Comparison of ENCODE assay signal across 11 cellular contexts in genomic region chr2:44233450-44234128, GRCh38. TPM values are rescaled to one million over a fixed set of nuclear protein-coding genes. Genes with fewer than 3 reads are reported as not detected.
DNase-seq lines count a peak whose midpoint lies in the region; ATAC-seq, FAIRE-seq and TF ChIP-seq lines count a peak whose summit lies in the region.
"Had no signal": no experiment of that assay in that cellular context is flagged by ENCODE, and none has a peak within 500 bp of the region (broad histone marks: within the 10 kb centered on the region; RNA-seq: fewer than 3 reads in every experiment).

No MANE protein-coding gene starts in this region.

- DNase-seq in A549 (ENCODE audit: low read depth in 1 of 2, low spot score in 1 of 2) (peak; percentile 81 to 83), H54 (ENCODE audit: insufficient read length, low spot score) (peak; percentile 36), RPMI7951 (ENCODE audit: low read depth) (peak; percentile 69), fibroblast of the aortic adventitia (ENCODE audit: low read depth) (peak; percentile 70), KBM-7 (no peak), kidney (no peak)
- DNase-seq in stimulated activated CD4-positive, alpha-beta T cell treated with anti-CD3 and anti-CD28 coated beads, Interleukin-4, amount 100 ng/mL, for 4 hours: no peak
- DNase-seq: activated naive CD4-positive, alpha-beta T cell treated with anti-CD3 and anti-CD28 coated beads for 36 hours; KG1; tibial artery had no signal

- no peaks in the 10 kb centered on the region for H3K36me3 ChIP-seq in kidney (ENCODE audit: control insufficient read depth in 1 of 2, insufficient read depth in 2 of 2, low read length in 2 of 2)
- H3K36me3 ChIP-seq: tibial artery had no signal

- in situ Hi-C loops in KBM-7 (cut with MboI; ENCODE audit: low pct_unique_long_range_greater_than_20kb, low sequenced_read_pairs): no loop called here

- H3K4me3 ChIP-seq in A549: peak overlapping the region; percentile 26
- H3K4me3 ChIP-seq in fibroblast of the aortic adventitia (ENCODE audit: low read depth, low read length): no peak overlapping the region
- no peak overlapping the region for H3K4me3 ChIP-seq in kidney (ENCODE audit: low read length in 2 of 2)
- H3K4me3 ChIP-seq: tibial artery had no signal

- no peak for TF ChIP-seq POLR2A in A549 (IDR thresholded peaks at IDR 0.05; ENCODE audit: low read length)
- no peak for TF ChIP-seq POLR2A in H54 (IDR thresholded peaks at IDR 0.05; ENCODE audit: low read depth, low read length)

- H3K4me1 ChIP-seq in A549: peaks cover 79% of the 10 kb centered on the region
- no peaks in the 10 kb centered on the region for H3K4me1 ChIP-seq in kidney (ENCODE audit: control insufficient read depth in 1 of 2, insufficient read depth in 1 of 2, low read depth in 1 of 2, low read length in 2 of 2)

- peak; percentile 78 to 79 for ATAC-seq in A549
- ATAC-seq in HG02623 (IDR thresholded peaks at IDR 0.05; ENCODE audit: unreplicated experiment): no peak

- FAIRE-seq in A549 (lab: Jason Lieb, UNC): peak; percentile 99
- FAIRE-seq in H54 (lab: Jason Lieb, UNC): peak; percentile 98
- no peak for FAIRE-seq in kidney (lab: Jason Lieb, UNC)

- TF ChIP-seq CTCF in A549 (IDR thresholded peaks at IDR 0.05) (no peak), fibroblast of the aortic adventitia (IDR thresholded peaks at IDR 0.05; ENCODE audit: insufficient read depth, low read length) (no peak), kidney (IDR thresholded peaks at IDR 0.05; ENCODE audit: borderline replicate concordance, extremely low read depth, insufficient read depth) (no peak)

- intact Hi-C loops in kidney (cut with DNase I): no loop called here

- POLR2A ChIA-PET in A549 (lab: Yijun Ruan, JAX): interaction anchor here (0.9 to 1.0 kb wide), 2 partner anchors 58 to 128 kb away, joined by 3 to 8 read pairs; partner anchors contain the start of genes CAMKMT and PREPL

- no peak overlapping the region for H3K9ac ChIP-seq in kidney (ENCODE audit: low read length in 2 of 2)

- no peak for TF ChIP-seq RAD21 in A549 (conservative IDR thresholded peaks at IDR 0.05 in 1 of 2, IDR thresholded peaks at IDR 0.05 in 1 of 2)

- CTCF ChIA-PET in A549 (lab: Yijun Ruan, JAX): interaction anchor here (0.6 to 34.3 kb wide), 16 partner anchors 9 to 279 kb away, joined by 3 to 548 read pairs (median 4); no protein-coding TSS in a partner anchor

- peak overlapping the region; percentile 77 to 90 for H3K27ac ChIP-seq in A549
- H3K27ac ChIP-seq in kidney (ENCODE audit: low read depth in 2 of 2, low read length in 2 of 2): no peak overlapping the region
- H3K27ac ChIP-seq: tibial artery had no signal

- no peak for TF ChIP-seq EP300 in A549 (IDR thresholded peaks at IDR 0.05)

- H3K4me2 ChIP-seq in A549: peak overlapping the region; percentile 83

- WGBS in A549 (ENCODE audit: missing lambda C conversion rate): 0% methylated on average over 2 of the region's 2 CpGs

- no peaks in the 10 kb centered on the region for H3K9me3 ChIP-seq in A549
- no peaks in the 10 kb centered on the region for H3K9me3 ChIP-seq in kidney (ENCODE audit: control insufficient read depth in 1 of 2, low read length in 2 of 2)
- H3K9me3 ChIP-seq: tibial artery had no signal

TF ChIP-seq in A549, 52 proteins besides CTCF, POLR2A, EP300 and RAD21:
- TF ChIP-seq CBX2 (IDR thresholded peaks at IDR 0.05; ENCODE audit: borderline replicate concordance, low read depth) (no peak), GATA3 (IDR thresholded peaks at IDR 0.05; ENCODE audit: borderline replicate concordance) (peak; percentile 87; the same call in 1 of the 2 replicates), MAX (IDR thresholded peaks at IDR 0.05) (peak; percentile 48; the same call in 1 of the 2 replicates), HOXB5 (CRISPR knock-in tag; IDR thresholded peaks at IDR 0.05) (peak; percentile 52; the same call in 1 of the 2 replicates), CEBPB (IDR thresholded peaks at IDR 0.05) (peak in 1 of 2 experiments; percentile 73; a peak in 1 of 4 replicates), FOSL2 (IDR thresholded peaks at IDR 0.05) (peak; percentile 87), FOSL2 (CRISPR knock-in tag; IDR thresholded peaks at IDR 0.05) (peak; percentile 99), ZC3H11A (IDR thresholded peaks at IDR 0.05) (no peak), JUNB (IDR thresholded peaks at IDR 0.05) (peak; percentile 78)

RNA-seq across cellular contexts. Expression of gene SLC3A1, which starts 41.7 kb away (rescaled TPM):
- polyA plus RNA-seq in A549 (2011; rRNA removed) (7.1 and 7.2 TPM in 2 replicates), A549 (2017; fragmentation: RNase III; extraction: RNeasy Plus Mini Kit Qiagen cat#74134 plus additional on column Dnase treatment) (1.1 to 1.4 TPM (median 1.2 TPM) in 3 replicates), kidney (ENCODE audit: insufficient read depth, low read depth, low replicate concordance) (435 TPM)
- 2.1 TPM in 2 replicates for polyA plus RNA-seq in A549 (2012; cell fraction: cytosol; rRNA removed)
- 0.68 and 1.3 TPM in 2 replicates for polyA plus RNA-seq in A549 (2012; cell fraction: nucleus; rRNA removed)
- polyA minus RNA-seq in A549 (2011; rRNA and poly(A)+ RNA removed): 2.6 and 3.0 TPM in 2 replicates
- total RNA-seq in RPMI7951 (2014; rRNA removed; shearing (Covaris generic)): under 0.01 and 0.29 TPM in 2 replicates
- total RNA-seq in fibroblast of the aortic adventitia (ENCODE audit: low replicate concordance) (not detected in 2 replicates), kidney (241 TPM)
- total RNA-seq: activated naive CD4-positive, alpha-beta T cell treated with anti-CD3 and anti-CD28 coated beads for 36 hours had no signal

Comparison
In these comparisons a context has a peak if more than half of its experiments do, and no peak if none do; other contexts are left out.
1. DNase-seq: peak in A549 (2 of 2), H54 (single experiment), RPMI7951 (single experiment) and fibroblast of the aortic adventitia (single experiment); none in KBM-7 (single experiment), kidney (single experiment) and stimulated activated CD4-positive, alpha-beta T cell treated with anti-CD3 and anti-CD28 coated beads, Interleukin-4, amount 100 ng/mL, for 4 hours (0 of 2).
2. H3K27ac ChIP-seq: peak in A549 (2 of 2); none in kidney (0 of 2).
3. RNA of gene SLC3A1, which starts 41.7 kb away (total RNA-seq): 241 TPM in kidney (single experiment); under 0.01 to 0.29 TPM in RPMI7951 and not detected in fibroblast of the aortic adventitia; every median in the first group is over 100 times any median in the second.